Comparison of ENCODE assay signal across 9 cellular contexts in the genomic region with DNA sequence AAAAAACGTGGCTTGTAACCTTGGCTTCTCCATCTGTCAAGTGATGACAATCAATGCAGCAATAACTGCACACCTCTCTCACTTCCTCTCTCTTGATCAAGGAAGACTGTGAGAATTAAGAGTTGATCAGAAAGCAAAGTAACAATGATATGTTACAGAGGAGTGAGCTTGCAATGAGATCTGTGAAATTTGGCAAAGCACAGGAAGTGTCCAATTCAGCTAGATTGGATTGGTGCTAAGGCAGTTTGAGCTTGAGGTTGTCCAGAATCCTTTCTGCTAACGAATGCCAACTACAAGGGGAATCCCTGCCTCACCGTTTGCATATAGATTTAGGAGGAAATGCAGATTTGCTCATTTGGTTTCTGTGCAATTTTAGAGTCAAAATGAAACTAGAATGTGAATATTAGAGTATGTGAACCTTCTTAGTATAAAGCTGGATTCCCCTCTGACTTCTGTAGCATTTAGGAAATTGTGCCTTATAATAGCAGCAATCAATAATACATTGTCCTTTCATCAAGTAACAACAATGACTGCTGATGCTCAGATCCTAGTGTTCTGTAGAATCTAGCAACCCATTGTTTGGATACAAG.
DNase-seq lines count a peak whose midpoint lies in the region; ATAC-seq and TF ChIP-seq lines count a peak whose summit lies in the region.
"Had no signal": no experiment of that assay in that cellular context is flagged by ENCODE, and none has a peak within 500 bp of the region (broad histone marks: within the 10 kb centered on the region; RNA-seq: fewer than 3 reads in every experiment).

No MANE protein-coding gene starts in this region.

- H3K27me3 Mint-ChIP-seq in activated naive CD8-positive, alpha-beta T cell: no peaks in the 10 kb centered on the region

- ATAC-seq in GM19395 (IDR thresholded peaks at IDR 0.05; ENCODE audit: unreplicated experiment): peak; percentile 63
- ATAC-seq in HG03103 (IDR thresholded peaks at IDR 0.05; ENCODE audit: low read depth, unreplicated experiment): peak; percentile 55

- H3K9me3 Mint-ChIP-seq in activated naive CD8-positive, alpha-beta T cell (ENCODE audit: low read depth): peaks cover 14% of the 10 kb centered on the region

- peaks cover 61% of the 10 kb centered on the region for H3K4me1 Mint-ChIP-seq in activated naive CD8-positive, alpha-beta T cell (ENCODE audit: low read depth)

- peaks cover 6% of the 10 kb centered on the region for H3K36me3 Mint-ChIP-seq in activated naive CD8-positive, alpha-beta T cell

- POLR2A ChIA-PET in HEK293T (lab: Yijun Ruan, JAX): no interaction called here

- no peak for TF ChIP-seq CTCF in GM10266 (IDR thresholded peaks at IDR 0.05; ENCODE audit: control insufficient read depth, insufficient read depth, low read depth, missing control alignments)

- H3K4me3 Mint-ChIP-seq in activated naive CD8-positive, alpha-beta T cell: peak overlapping the region; percentile 71

- CTCF ChIA-PET in HEK293T (lab: Yijun Ruan, JAX): interaction anchor here (0.7 kb wide), 1 partner anchor 678 kb away, joined by 3 read pairs; no protein-coding TSS in a partner anchor

- peak; percentile 59 for DNase-seq in GM10266 (ENCODE audit: extremely low spot score)
- no peak for DNase-seq in OCI-M2 (lab: John Stamatoyannopoulos, UW; ENCODE audit: unreplicated experiment)
- no peak for DNase-seq in HEK293T (ENCODE audit: extremely low spot score)
- no peak for DNase-seq in NCI-H774 (lab: John Stamatoyannopoulos, UW)
- DNase-seq in NCI-H146 treated with DMSO at 0.1 percent for 48 hours (lab: John Stamatoyannopoulos, UW; ENCODE audit: unreplicated experiment): no peak
- DNase-seq: NCI-H524 had no signal

- H3K27ac Mint-ChIP-seq in activated naive CD8-positive, alpha-beta T cell: peak overlapping the region; percentile 88

TF ChIP-seq in HEK293T, 16 proteins besides CTCF, POLR2A, EP300 and RAD21:
- TF ChIP-seq LEF1 (IDR thresholded peaks at IDR 0.05; ENCODE audit: borderline replicate concordance) (no peak), SUZ12 (IDR thresholded peaks at IDR 0.05) (no peak), HDGF (IDR thresholded peaks at IDR 0.05; ENCODE audit: borderline replicate concordance) (no peak), SP1 (IDR thresholded peaks at IDR 0.05) (no peak), ZNF384 (IDR thresholded peaks at IDR 0.05) (no peak), FOXM1 (IDR thresholded peaks at IDR 0.05; ENCODE audit: borderline replicate concordance) (no peak), BHLHE40 (IDR thresholded peaks at IDR 0.05; ENCODE audit: borderline replicate concordance) (no peak), ARNT (IDR thresholded peaks at IDR 0.05) (no peak), L3MBTL2 (conservative IDR thresholded peaks at IDR 0.05) (no peak), CTBP1 (IDR thresholded peaks at IDR 0.05; ENCODE audit: borderline replicate concordance) (no peak), TARDBP (IDR thresholded peaks at IDR 0.05) (no peak), FOXK2 (IDR thresholded peaks at IDR 0.05) (no peak), NFRKB (IDR thresholded peaks at IDR 0.05) (no peak), ELF4 (IDR thresholded peaks at IDR 0.05) (no peak), FOXA1 (IDR thresholded peaks at IDR 0.05) (no peak)
- TF ChIP-seq, protein P1, sequence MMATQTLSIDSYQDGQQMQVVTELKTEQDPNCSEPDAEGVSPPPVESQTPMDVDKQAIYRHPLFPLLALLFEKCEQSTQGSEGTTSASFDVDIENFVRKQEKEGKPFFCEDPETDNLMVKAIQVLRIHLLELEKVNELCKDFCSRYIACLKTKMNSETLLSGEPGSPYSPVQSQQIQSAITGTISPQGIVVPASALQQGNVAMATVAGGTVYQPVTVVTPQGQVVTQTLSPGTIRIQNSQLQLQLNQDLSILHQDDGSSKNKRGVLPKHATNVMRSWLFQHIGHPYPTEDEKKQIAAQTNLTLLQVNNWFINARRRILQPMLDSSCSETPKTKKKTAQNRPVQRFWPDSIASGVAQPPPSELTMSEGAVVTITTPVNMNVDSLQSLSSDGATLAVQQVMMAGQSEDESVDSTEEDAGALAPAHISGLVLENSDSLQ (IDR thresholded peaks at IDR 0.05): no peak
